1 cellular context compared by ENCODE assay signal in genomic region chr19:40798223-40798996, GRCh38.
TF ChIP-seq lines count a peak whose summit lies in the region.

No MANE protein-coding gene starts in this region.

TF ChIP-seq in HEK293, 187 proteins besides CTCF, POLR2A, EP300 and RAD21 (continued from another document):
- 0 out of 2 replicates have a peak, but pooled peaks have one; percentile 48 for TF ChIP-seq ZNF280D (tag by site-specific recombination; IDR thresholded peaks at IDR 0.05)
- TF ChIP-seq ZNF311 (tag by site-specific recombination; IDR thresholded peaks at IDR 0.05; ENCODE audit: borderline replicate concordance) = no peak
- no peak for TF ChIP-seq ZSCAN23 (tag by site-specific recombination; IDR thresholded peaks at IDR 0.05)
- TF ChIP-seq ZNF600 (tag by site-specific recombination; IDR thresholded peaks at IDR 0.05) = peak; percentile 73
- peak; percentile 27; the same call in 1 of the 2 replicates for TF ChIP-seq ZNF792 (tag by site-specific recombination; IDR thresholded peaks at IDR 0.05)
- TF ChIP-seq ZNF677 (tag by site-specific recombination; IDR thresholded peaks at IDR 0.05) = no peak
- no peak for TF ChIP-seq ZNF354C (tag by site-specific recombination; IDR thresholded peaks at IDR 0.05; ENCODE audit: borderline replicate concordance, low read depth)
- TF ChIP-seq KLF17 (tag by site-specific recombination; IDR thresholded peaks at IDR 0.05) = peak; percentile 22; the same call in 1 of the 2 replicates
- TF ChIP-seq ZNF555 (tag by site-specific recombination; conservative IDR thresholded peaks at IDR 0.05) = no peak
- peak; percentile 64; the same call in 1 of the 2 replicates for TF ChIP-seq ZNF324 (tag by site-specific recombination; IDR thresholded peaks at IDR 0.05)
- peak; percentile 96 for TF ChIP-seq GLIS2 (tag by site-specific recombination; IDR thresholded peaks at IDR 0.05)
